In the genomic region with DNA sequence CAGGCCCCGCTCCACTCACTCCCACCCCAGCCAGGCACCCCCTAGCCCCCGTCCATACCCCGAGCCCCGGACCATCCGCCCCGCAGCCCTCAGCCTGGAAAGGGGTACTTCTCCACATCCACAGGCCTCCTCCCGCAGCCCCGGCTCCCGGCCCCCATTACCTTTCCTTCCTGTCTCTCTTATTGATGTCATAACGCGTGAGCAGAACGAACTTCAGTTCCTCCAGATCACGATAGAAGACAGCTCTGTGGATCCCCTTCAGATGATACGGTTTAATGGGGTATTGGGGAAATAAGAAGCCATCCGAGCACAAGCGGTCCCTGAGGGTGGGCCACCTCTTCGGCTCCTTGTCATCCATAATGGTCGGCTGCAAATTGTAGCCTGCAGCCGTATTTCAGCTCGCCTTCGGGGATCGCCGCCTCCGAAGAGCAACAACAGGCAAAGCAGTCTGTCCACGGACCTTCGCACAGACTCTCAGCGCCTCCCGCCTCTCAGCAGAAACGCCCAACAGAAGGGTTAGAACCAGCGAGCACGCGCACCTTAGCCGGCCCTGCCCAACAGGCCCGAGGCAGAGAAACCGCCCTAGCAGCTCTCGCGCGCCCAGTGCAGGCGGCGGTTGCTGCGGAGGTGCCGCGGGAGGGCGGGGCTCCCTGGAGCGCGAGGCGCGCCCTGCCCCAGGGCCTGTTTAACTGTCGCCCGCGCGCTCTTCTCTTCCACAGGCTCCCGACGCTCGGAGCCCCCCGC, we compare ENCODE assay signal across 8 cellular contexts. TPM values are rescaled to one million over a fixed set of nuclear protein-coding genes. Genes with fewer than 3 reads are reported as not detected.
A peak's percentile ranks its signal among the peaks of the same experiment; 100 is the strongest.
DNase-seq lines count a peak whose midpoint lies in the region; ATAC-seq and TF ChIP-seq lines count a peak whose summit lies in the region.
"Not testable (repeated sequence)": the region's sequence is repeated elsewhere in the genome, so short reads cannot be mapped to it uniquely, and the experiment has no call there.

TSS of gene ANKRD36C (minus strand) at position 474 of the 744 bp plus-strand sequence. CDS start at position 358, 116 bp downstream.

- peak; percentile 95 for ATAC-seq in GM21723 (IDR thresholded peaks at IDR 0.05; ENCODE audit: unreplicated experiment)
- peak; percentile 83 for ATAC-seq in HG03558 (IDR thresholded peaks at IDR 0.05; ENCODE audit: extremely low read depth, unreplicated experiment)
- ATAC-seq in body of pancreas: peak; percentile 93
- ATAC-seq in Right ventricle myocardium superior (ENCODE audit: poor library complexity): peak; percentile 97

- peak within 1 kb of the TSS; percentile 85 to 96 (median 90) for H3K27ac ChIP-seq in body of pancreas
- H3K27ac ChIP-seq in temporal lobe (ENCODE audit: low read depth, low read length): peak within 1 kb of the TSS; percentile 94

- DNase-seq in GM06990 (ENCODE audit: extremely low read depth, insufficient read length) (peak; percentile 67), body of pancreas (peak; percentile 60 to 64 (median 62)), nephron progenitor cell (peak; percentile 30)
- DNase-seq in Right ventricle myocardium superior: not testable (repeated sequence)

- H3K4me1 ChIP-seq in body of pancreas: not testable (repeated sequence)

- not testable (repeated sequence) for H3K9me3 Mint-ChIP-seq in nephron progenitor cell

- H3K4me3 ChIP-seq in GM06990 (replicated peaks; ENCODE audit: low read depth, low read length): peak within 1 kb of the TSS; percentile 84
- peak within 1 kb of the TSS in 1 of 2 donors; percentile 52 for H3K4me3 ChIP-seq in body of pancreas

- H3K36me3 ChIP-seq in GM06990 (ENCODE audit: control insufficient read depth, insufficient read depth, low read length); body of pancreas (replicated peaks in 1 of 2; ENCODE audit: insufficient read depth in 1 of 2, low read depth in 2 of 2): not testable (repeated sequence)

- H3K27ac Mint-ChIP-seq in nephron progenitor cell: peak within 1 kb of the TSS; percentile 45

- not testable (repeated sequence) for H3K36me3 Mint-ChIP-seq in nephron progenitor cell (ENCODE audit: low read depth)

- intact Hi-C loops in T-helper 1 cell treated with Interleukin-12 subunit alpha and Interleukin-12 subunit beta and Interleukin-4 antibody, amounts not matched to agents 30 ng/mL and 1 ng/mL, for 36 hours (cut with micrococcal nuclease): loop anchor here (1.0 to 2.0 kb wide), 3 partner anchors 126 to 275 kb away; partner anchors contain the start of gene CIAO1
- intact Hi-C loops in body of pancreas (cut with DNase I); Right ventricle myocardium superior (cut with DNase I): not testable (repeated sequence)

- not testable (repeated sequence) for H3K27me3 ChIP-seq in GM06990 (replicated peaks; ENCODE audit: control insufficient read depth, insufficient read depth, low read length); body of pancreas

- not testable (repeated sequence) for H3K4me1 Mint-ChIP-seq in nephron progenitor cell

- not testable (repeated sequence) for H3K9me3 ChIP-seq in body of pancreas

- TF ChIP-seq POLR2A in body of pancreas (IDR thresholded peaks at IDR 0.05): peak; percentile 66 to 81 (median 79)

- H3K27me3 Mint-ChIP-seq in nephron progenitor cell (ENCODE audit: low read depth, poor library complexity): peaks cover 32% of the 10 kb centered on the region

- 0% methylated on average over 13 to 29 of the region's 56 CpGs for WGBS in body of pancreas, 2 donors

- not testable (repeated sequence) for TF ChIP-seq CTCF in GM06990 (IDR thresholded peaks at IDR 0.05; ENCODE audit: insufficient read depth, low read length, poor library complexity, severe bottlenecking); body of pancreas (IDR thresholded peaks at IDR 0.05); nephron progenitor cell (IDR thresholded peaks at IDR 0.05)

- H3K4me3 Mint-ChIP-seq in nephron progenitor cell: peak within 1 kb of the TSS; percentile 95

RNA-seq across cellular contexts. Expression of gene ANKRD36C, which starts in this region (rescaled TPM):
- total RNA-seq in T-helper 1 cell treated with Interleukin-12 subunit alpha and Interleukin-12 subunit beta and Interleukin-4 antibody, amounts not matched to agents 30 ng/mL and 1 ng/mL, for 36 hours: 75.3 and 78.8 TPM in 2 replicates
- total RNA-seq in body of pancreas (10 to 100 TPM; 46.7 to 62.6 TPM), Right ventricle myocardium superior (4.9 TPM), temporal lobe (169 TPM)
